7 cellular contexts compared by ENCODE assay signal in the genomic region with DNA sequence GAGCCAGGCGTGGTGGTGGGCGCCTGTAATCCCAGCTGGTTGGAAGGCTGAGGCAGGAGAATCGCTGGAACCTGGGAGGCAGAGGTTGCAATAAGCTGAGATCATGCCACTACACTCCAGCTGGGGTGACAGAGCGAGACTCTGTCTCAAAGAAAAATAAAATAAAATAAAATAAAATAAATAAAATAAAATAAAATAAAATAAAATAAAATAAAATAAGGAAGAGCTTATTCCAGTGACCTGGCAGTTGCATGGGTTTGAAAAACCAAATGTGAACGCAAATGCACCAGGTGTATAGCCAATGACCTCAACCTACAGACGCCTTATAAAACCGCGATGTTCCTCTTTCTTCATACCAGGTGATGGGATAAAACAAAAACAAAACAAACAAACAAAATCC.
"Had no signal": no experiment of that assay in that cellular context is flagged by ENCODE, and none has a peak within 500 bp of the region (broad histone marks: within the 10 kb centered on the region; RNA-seq: fewer than 3 reads in every experiment).

No MANE protein-coding gene starts in this region.

- DNase-seq: IMR-90, KBM-7 had no signal

- H3K4me3 Mint-ChIP-seq: IgD-negative memory B cell had no signal

- H3K27ac ChIP-seq: HL-60 had no signal

- H3K4me1 Mint-ChIP-seq: IgD-negative memory B cell had no signal

- H3K4me3 ChIP-seq: K562 had no signal

- H3K27me3 Mint-ChIP-seq: IgD-negative memory B cell had no signal

- FAIRE-seq: HepG2, HTR-8/SVneo, K562 had no signal

- H3K27ac Mint-ChIP-seq: IgD-negative memory B cell had no signal

- ATAC-seq: HepG2, K562 had no signal
